In the genomic region with DNA sequence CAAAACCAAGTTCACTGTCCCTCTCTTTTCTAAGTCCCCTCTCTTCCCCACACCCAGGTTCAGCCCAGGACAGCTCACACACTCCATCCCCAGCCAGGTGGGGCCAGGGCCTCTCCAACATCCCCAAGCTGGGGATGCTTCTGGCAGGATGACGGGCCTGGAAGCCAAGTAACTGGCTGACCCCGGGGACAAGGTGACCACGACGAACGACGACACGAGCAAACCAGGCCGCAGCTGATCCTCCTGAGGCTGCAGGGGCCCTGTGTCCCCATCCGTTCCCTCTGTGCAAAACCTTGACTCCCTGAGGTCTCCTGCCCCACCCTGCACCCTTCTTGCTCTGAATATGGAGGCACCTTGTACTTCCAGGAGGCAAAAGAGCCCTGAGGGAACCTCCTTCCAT, we compare ENCODE assay signal across 8 cellular contexts. TPM values are rescaled to one million over a fixed set of nuclear protein-coding genes. Genes with fewer than 3 reads are reported as not detected.
"Had no signal": no experiment of that assay in that cellular context is flagged by ENCODE, and none has a peak within 500 bp of the region (broad histone marks: within the 10 kb centered on the region; RNA-seq: fewer than 3 reads in every experiment).

No MANE protein-coding gene starts in this region.

- H3K36me3 Mint-ChIP-seq: IgD-negative memory B cell had no signal

- FAIRE-seq: HTR-8/SVneo, K562 had no signal

- H3K4me3 Mint-ChIP-seq: IgD-negative memory B cell had no signal

- H3K27me3 Mint-ChIP-seq: IgD-negative memory B cell had no signal

- H3K4me1 Mint-ChIP-seq: IgD-negative memory B cell had no signal

- ATAC-seq: K562 had no signal

- DNase-seq: IMR-90, KBM-7 had no signal

- H3K27ac Mint-ChIP-seq: IgD-negative memory B cell had no signal

- H3K4me3 ChIP-seq: K562 had no signal

- H3K27ac ChIP-seq: HL-60 had no signal

RNA-seq across cellular contexts. Expression of a gene that starts 11.6 kb away (rescaled TPM):
- total RNA-seq: HT-29, HT1080, IMR-90 had no signal
- polyA plus RNA-seq: IgD-negative memory B cell, IMR-90, K562 had no signal

RNA-seq across cellular contexts. Expression of a gene that starts 26.4 kb away (rescaled TPM):
- total RNA-seq: HT-29, HT1080, IMR-90 had no signal
- polyA plus RNA-seq: IgD-negative memory B cell, IMR-90 had no signal
